In the genomic region with DNA sequence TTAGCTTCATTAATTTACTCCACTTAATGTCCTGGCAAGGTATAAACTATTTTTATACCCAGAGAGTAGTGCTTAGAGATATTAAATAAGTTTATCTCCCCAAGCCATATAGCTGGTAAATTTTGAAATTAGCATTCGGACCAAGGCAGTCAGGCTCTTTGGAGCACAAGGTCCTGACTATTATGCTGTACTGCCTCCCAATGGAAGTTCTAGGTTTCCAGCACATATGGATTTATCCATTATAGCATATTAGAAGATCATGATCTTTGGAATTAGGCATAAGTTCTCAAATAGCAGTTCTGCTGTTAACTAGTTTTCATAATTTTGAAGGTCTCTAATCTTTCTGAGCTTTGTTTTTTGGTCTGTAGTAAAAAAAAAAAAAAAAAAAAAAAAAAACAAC, we compare ENCODE assay signal across 12 cellular contexts.
A peak's percentile ranks its signal among the peaks of the same experiment; 100 is the strongest.
DNase-seq lines count a peak whose midpoint lies in the region; ATAC-seq and TF ChIP-seq lines count a peak whose summit lies in the region.
"Had no signal": no experiment of that assay in that cellular context is flagged by ENCODE, and none has a peak within 500 bp of the region (broad histone marks: within the 10 kb centered on the region; RNA-seq: fewer than 3 reads in every experiment).

No MANE protein-coding gene starts in this region.

- no peak for ATAC-seq in T-cell (replicated peaks in 1 of 4)
- ATAC-seq: Right ventricle myocardium inferior had no signal

- CTCF ChIA-PET in T-cell (lab: Charles Lee), result interaction anchor here in 1 of 2 donors (0.6 kb wide), 1 partner anchor 1397 kb away, joined by 5 read pairs; no protein-coding TSS in a partner anchor

- H3K27me3 Mint-ChIP-seq in chondrocyte (ENCODE audit: low read depth) (no peaks in the 10 kb centered on the region), neural crest cell (ENCODE audit: low read depth) (no peaks in the 10 kb centered on the region), T-cell (no peaks in the 10 kb centered on the region)
- H3K27me3 Mint-ChIP-seq: activated B cell treated with CpG ODN at 0.5 μM for 24 hours had no signal

- H3K4me3 Mint-ChIP-seq in chondrocyte (ENCODE audit: unreplicated experiment), result no peak overlapping the region
- H3K4me3 Mint-ChIP-seq in neural crest cell, result no peak overlapping the region
- no peak overlapping the region for H3K4me3 Mint-ChIP-seq in T-cell
- H3K4me3 Mint-ChIP-seq: activated B cell treated with CpG ODN at 0.5 μM for 24 hours, immature natural killer cell had no signal

- DNase-seq in NCI-H1092 treated with DMSO at 0.1 percent for 48 hours (lab: John Stamatoyannopoulos, UW) (peak; percentile 9), NCI-H1092 (lab: John Stamatoyannopoulos, UW) (no peak), NCI-H446 (lab: John Stamatoyannopoulos, UW) (peak; percentile 16 to 50), chondrocyte (ENCODE audit: low spot score) (no peak), neural crest cell (ENCODE audit: low read depth, low spot score) (no peak), T-cell (no peak), H4 (ENCODE audit: low spot score) (no peak)
- no peak for DNase-seq in activated CD4-positive, CD25-positive, alpha-beta regulatory T cell (lab: John Stamatoyannopoulos, UW)
- DNase-seq: activated B cell treated with CpG ODN at 0.5 μM for 24 hours; immature natural killer cell; stimulated activated CD4-positive, alpha-beta T cell treated with anti-CD3 and anti-CD28 coated beads, Interleukin-2, amount 100 ng/mL, for 48 hours had no signal

- H3K27ac Mint-ChIP-seq in chondrocyte (ENCODE audit: unreplicated experiment), result no peak overlapping the region
- H3K27ac Mint-ChIP-seq in neural crest cell (ENCODE audit: unreplicated experiment), result no peak overlapping the region
- H3K27ac Mint-ChIP-seq in T-cell, result no peak overlapping the region
- H3K27ac Mint-ChIP-seq: activated B cell treated with CpG ODN at 0.5 μM for 24 hours, immature natural killer cell had no signal

- TF ChIP-seq CTCF in chondrocyte (IDR thresholded peaks at IDR 0.05) (peak; percentile 84), neural crest cell (conservative IDR thresholded peaks at IDR 0.05) (peak; percentile 66)

- no peaks in the 10 kb centered on the region for H3K36me3 Mint-ChIP-seq in chondrocyte (ENCODE audit: low read depth)
- no peaks in the 10 kb centered on the region for H3K36me3 Mint-ChIP-seq in neural crest cell (ENCODE audit: low read depth)
- no peaks in the 10 kb centered on the region for H3K36me3 Mint-ChIP-seq in T-cell
- H3K36me3 Mint-ChIP-seq: immature natural killer cell had no signal

- peaks cover 2% of the 10 kb centered on the region for H3K9me3 Mint-ChIP-seq in chondrocyte (ENCODE audit: low read depth)
- H3K9me3 Mint-ChIP-seq in neural crest cell, result no peaks in the 10 kb centered on the region
- peaks cover under 1 to 6% (median 5%) of the 10 kb centered on the region in 3 donors for H3K9me3 Mint-ChIP-seq in T-cell

- POLR2A ChIA-PET in T-cell (lab: Charles Lee), result no interaction called here

- H3K4me1 Mint-ChIP-seq in chondrocyte (ENCODE audit: low read depth) (no peaks in the 10 kb centered on the region), neural crest cell (no peaks in the 10 kb centered on the region), T-cell (no peaks in the 10 kb centered on the region)
- H3K4me1 Mint-ChIP-seq: activated B cell treated with CpG ODN at 0.5 μM for 24 hours, immature natural killer cell had no signal

Comparison
In these comparisons a context has a peak if more than half of its experiments do, and no peak if none do; other contexts are left out.
1. DNase-seq: peak in NCI-H1092 treated with DMSO at 0.1 percent for 48 hours (single experiment) and NCI-H446 (2 of 2); none in NCI-H1092 (single experiment), chondrocyte (single experiment), neural crest cell (single experiment), activated CD4-positive, CD25-positive, alpha-beta regulatory T cell (0 of 4), T-cell (0 of 34) and H4 (single experiment).